18 cellular contexts compared by ENCODE assay signal in the genomic region with DNA sequence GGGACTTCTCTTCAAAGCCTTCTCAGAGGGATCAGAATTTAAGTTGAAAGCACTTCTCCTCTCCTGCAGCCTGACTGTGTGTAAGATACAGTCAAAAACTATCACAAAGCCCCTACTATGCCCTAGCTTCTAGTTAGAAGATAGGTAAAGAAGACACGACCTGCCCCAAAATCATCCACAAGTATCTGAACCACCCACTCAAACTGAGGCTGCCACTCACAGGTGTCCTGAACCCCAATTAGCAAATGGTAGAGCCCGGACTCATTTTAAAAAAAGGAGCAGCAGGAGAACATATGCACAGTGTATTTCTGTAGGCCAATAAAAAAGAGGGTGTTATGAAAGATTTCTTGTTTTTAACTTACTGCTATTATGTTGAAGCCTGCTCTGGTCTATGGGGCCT.
DNase-seq lines count a peak whose midpoint lies in the region; ATAC-seq and TF ChIP-seq lines count a peak whose summit lies in the region.
"Had no signal": no experiment of that assay in that cellular context is flagged by ENCODE, and none has a peak within 500 bp of the region (broad histone marks: within the 10 kb centered on the region; RNA-seq: fewer than 3 reads in every experiment).

No MANE protein-coding gene starts in this region.

- H3K9ac ChIP-seq in MM.1S (ENCODE audit: low read length), result no peak overlapping the region
- H3K9ac ChIP-seq: KMS-11 had no signal

- H2AFZ ChIP-seq in MM.1S (ENCODE audit: low read length), result no peak overlapping the region

- no peak overlapping the region for H3K4me3 ChIP-seq in CD8-positive, alpha-beta memory T cell (ENCODE audit: low read length)
- no peak overlapping the region for H3K4me3 ChIP-seq in MM.1S (ENCODE audit: low read length)
- H3K4me3 ChIP-seq: heart left ventricle, left ventricle myocardium inferior, mucosa of descending colon had no signal

- H3K9me2 ChIP-seq in MM.1S (replicated peaks; ENCODE audit: insufficient read depth, low read length), result no peaks in the 10 kb centered on the region

- H3K4me1 ChIP-seq in CD8-positive, alpha-beta memory T cell (ENCODE audit: insufficient read depth, low read length), result peaks cover 96% of the 10 kb centered on the region
- H3K4me1 ChIP-seq in MM.1S (ENCODE audit: low read length), result peaks cover 14% of the 10 kb centered on the region
- H3K4me1 ChIP-seq: left ventricle myocardium inferior had no signal

- H3K4me3 Mint-ChIP-seq in T-helper 1 cell treated with Interleukin-12 subunit alpha and Interleukin-12 subunit beta and Interleukin-4 antibody, amounts not matched to agents 30 μg/mL and 1 μg/mL, for 36 hours, result peak overlapping the region; percentile 57
- peak overlapping the region; percentile 10 to 83 (median 77) for H3K4me3 Mint-ChIP-seq in CD8-positive, alpha-beta memory T cell
- H3K4me3 Mint-ChIP-seq in activated naive CD8-positive, alpha-beta T cell, result peak overlapping the region; percentile 83
- H3K4me3 Mint-ChIP-seq in naive thymus-derived CD8-positive, alpha-beta T cell, result peak overlapping the region; percentile 71 to 84 (median 78)

- H4K20me1 ChIP-seq in MM.1S (ENCODE audit: insufficient read depth, low read length), result no peaks in the 10 kb centered on the region

- peaks cover 22% of the 10 kb centered on the region for H3F3A ChIP-seq in MM.1S (ENCODE audit: insufficient read depth, low read length)

- peak overlapping the region; percentile 93 for H3K27ac Mint-ChIP-seq in T-helper 1 cell treated with Interleukin-12 subunit alpha and Interleukin-12 subunit beta and Interleukin-4 antibody, amounts not matched to agents 30 μg/mL and 1 μg/mL, for 36 hours
- H3K27ac Mint-ChIP-seq in CD8-positive, alpha-beta memory T cell, result peak overlapping the region; percentile 74 to 99 (median 94)
- peak overlapping the region; percentile 96 for H3K27ac Mint-ChIP-seq in activated naive CD8-positive, alpha-beta T cell
- peak overlapping the region; percentile 77 to 100 (median 94) for H3K27ac Mint-ChIP-seq in naive thymus-derived CD8-positive, alpha-beta T cell

- ATAC-seq in naive thymus-derived CD8-positive, alpha-beta T cell, result no peak
- ATAC-seq: heart left ventricle, mucosa of descending colon, right cardiac atrium had no signal

- H3K4me1 Mint-ChIP-seq in T-helper 1 cell treated with Interleukin-12 subunit alpha and Interleukin-12 subunit beta and Interleukin-4 antibody, amounts not matched to agents 30 μg/mL and 1 μg/mL, for 36 hours (ENCODE audit: low read depth), result peaks cover 77% of the 10 kb centered on the region
- H3K4me1 Mint-ChIP-seq in CD8-positive, alpha-beta memory T cell, result peaks cover 90 to 99% (median 96%) of the 10 kb centered on the region in 3 donors
- peaks cover 92% of the 10 kb centered on the region for H3K4me1 Mint-ChIP-seq in activated naive CD8-positive, alpha-beta T cell (ENCODE audit: low read depth)
- peaks cover 46 to 97% (median 93%) of the 10 kb centered on the region in 4 donors for H3K4me1 Mint-ChIP-seq in naive thymus-derived CD8-positive, alpha-beta T cell

- H3K9me3 Mint-ChIP-seq in T-helper 1 cell treated with Interleukin-12 subunit alpha and Interleukin-12 subunit beta and Interleukin-4 antibody, amounts not matched to agents 30 μg/mL and 1 μg/mL, for 36 hours, result no peaks in the 10 kb centered on the region
- H3K9me3 Mint-ChIP-seq in CD8-positive, alpha-beta memory T cell, result no peaks in the 10 kb centered on the region
- no peaks in the 10 kb centered on the region for H3K9me3 Mint-ChIP-seq in activated naive CD8-positive, alpha-beta T cell (ENCODE audit: low read depth)
- no peaks in the 10 kb centered on the region for H3K9me3 Mint-ChIP-seq in naive thymus-derived CD8-positive, alpha-beta T cell

- no peak for DNase-seq in T-helper 1 cell
- no peak for DNase-seq in CD8-positive, alpha-beta memory T cell
- DNase-seq in naive thymus-derived CD8-positive, alpha-beta T cell, result no peak
- DNase-seq in NCI-H2227 (lab: John Stamatoyannopoulos, UW; ENCODE audit: unreplicated experiment), result no peak
- DNase-seq in MM.1S, result no peak
- no peak for DNase-seq in RWPE1 (ENCODE audit: low spot score)
- DNase-seq: activated effector memory CD4-positive, alpha-beta T cell treated with Interleukin-2 at 50 U/mL for 16 hours; GOT3; heart left ventricle; left ventricle myocardium inferior; mucosa of descending colon; NCI-H1930; right cardiac atrium; trophoblast cell had no signal

- TF ChIP-seq CTCF in MM.1S (IDR thresholded peaks at IDR 0.05; ENCODE audit: low read length) (no peak), RWPE1 (conservative IDR thresholded peaks at IDR 0.05; ENCODE audit: low read depth) (no peak)

- H3K36me3 ChIP-seq in CD8-positive, alpha-beta memory T cell (ENCODE audit: insufficient read depth, low read length), result no peaks in the 10 kb centered on the region
- H3K36me3 ChIP-seq in MM.1S (replicated peaks; ENCODE audit: insufficient read depth, low read length), result no peaks in the 10 kb centered on the region
- H3K36me3 ChIP-seq: heart left ventricle, left ventricle myocardium inferior had no signal

- H3K79me2 ChIP-seq in MM.1S (ENCODE audit: low read length), result peaks cover 83% of the 10 kb centered on the region

- no peaks in the 10 kb centered on the region for H3K9me3 ChIP-seq in CD8-positive, alpha-beta memory T cell (ENCODE audit: low read length)
- no peaks in the 10 kb centered on the region for H3K9me3 ChIP-seq in MM.1S (replicated peaks; ENCODE audit: insufficient read depth, low read length)
- H3K9me3 ChIP-seq: heart left ventricle, left ventricle myocardium inferior, mucosa of descending colon had no signal

- POLR2A ChIA-PET in CD8-positive, alpha-beta memory T cell (lab: Charles Lee), result interaction anchor here (1.2 to 2.4 kb wide), 2 partner anchors 17 to 38 kb away, joined by 13 to 16 read pairs; no protein-coding TSS in a partner anchor
- POLR2A ChIA-PET in naive thymus-derived CD8-positive, alpha-beta T cell (lab: Charles Lee), result interaction anchor here (0.6 to 16.2 kb wide), 10 partner anchors 21 to 123 kb away, joined by 3 to 259 read pairs (median 6); a partner anchor contains a TSS
- POLR2A ChIA-PET in RWPE1 (lab: Yijun Ruan, JAX; ENCODE audit: low non-redundant PET), result no interaction called here

- CTCF ChIA-PET in CD8-positive, alpha-beta memory T cell (lab: Charles Lee), result interaction anchor here (1.0 to 2.8 kb wide), 6 partner anchors 20 to 73 kb away, joined by 3 to 13 read pairs (median 6); a partner anchor contains a TSS
- CTCF ChIA-PET in RWPE1 (lab: Yijun Ruan, JAX), result no interaction called here

- no peak overlapping the region for H3K27ac ChIP-seq in CD8-positive, alpha-beta memory T cell (ENCODE audit: low read depth, low read length)
- no peak overlapping the region for H3K27ac ChIP-seq in MM.1S (ENCODE audit: low read length)
- no peak overlapping the region for H3K27ac ChIP-seq in RWPE1
- H3K27ac ChIP-seq: 22Rv1, KMS-11, left ventricle myocardium inferior had no signal

- no peaks in the 10 kb centered on the region for H3K27me3 Mint-ChIP-seq in T-helper 1 cell treated with Interleukin-12 subunit alpha and Interleukin-12 subunit beta and Interleukin-4 antibody, amounts not matched to agents 30 μg/mL and 1 μg/mL, for 36 hours (ENCODE audit: low read depth)
- no peaks in the 10 kb centered on the region for H3K27me3 Mint-ChIP-seq in CD8-positive, alpha-beta memory T cell
- no peaks in the 10 kb centered on the region for H3K27me3 Mint-ChIP-seq in activated naive CD8-positive, alpha-beta T cell
- no peaks in the 10 kb centered on the region for H3K27me3 Mint-ChIP-seq in naive thymus-derived CD8-positive, alpha-beta T cell

- H3K27me3 ChIP-seq in CD8-positive, alpha-beta memory T cell (ENCODE audit: insufficient read depth, low read length, poor library complexity, severe bottlenecking), result no peaks in the 10 kb centered on the region
- H3K27me3 ChIP-seq in MM.1S (replicated peaks; ENCODE audit: insufficient read depth, low read length), result no peaks in the 10 kb centered on the region
- H3K27me3 ChIP-seq: heart left ventricle had no signal

- peaks cover 16% of the 10 kb centered on the region for H3K36me3 Mint-ChIP-seq in T-helper 1 cell treated with Interleukin-12 subunit alpha and Interleukin-12 subunit beta and Interleukin-4 antibody, amounts not matched to agents 30 μg/mL and 1 μg/mL, for 36 hours (ENCODE audit: low read depth)
- H3K36me3 Mint-ChIP-seq in CD8-positive, alpha-beta memory T cell, result peaks cover 0 to 6% (median 2%) of the 10 kb centered on the region in 3 donors
- H3K36me3 Mint-ChIP-seq in activated naive CD8-positive, alpha-beta T cell, result peaks cover 3% of the 10 kb centered on the region
- H3K36me3 Mint-ChIP-seq in naive thymus-derived CD8-positive, alpha-beta T cell, result peaks cover 0 to 2% (median 0%) of the 10 kb centered on the region in 3 donors

- no peak overlapping the region for H3K4me2 ChIP-seq in MM.1S (ENCODE audit: low read depth, low read length)
- H3K4me2 ChIP-seq: KMS-11 had no signal
